In the genomic region with DNA sequence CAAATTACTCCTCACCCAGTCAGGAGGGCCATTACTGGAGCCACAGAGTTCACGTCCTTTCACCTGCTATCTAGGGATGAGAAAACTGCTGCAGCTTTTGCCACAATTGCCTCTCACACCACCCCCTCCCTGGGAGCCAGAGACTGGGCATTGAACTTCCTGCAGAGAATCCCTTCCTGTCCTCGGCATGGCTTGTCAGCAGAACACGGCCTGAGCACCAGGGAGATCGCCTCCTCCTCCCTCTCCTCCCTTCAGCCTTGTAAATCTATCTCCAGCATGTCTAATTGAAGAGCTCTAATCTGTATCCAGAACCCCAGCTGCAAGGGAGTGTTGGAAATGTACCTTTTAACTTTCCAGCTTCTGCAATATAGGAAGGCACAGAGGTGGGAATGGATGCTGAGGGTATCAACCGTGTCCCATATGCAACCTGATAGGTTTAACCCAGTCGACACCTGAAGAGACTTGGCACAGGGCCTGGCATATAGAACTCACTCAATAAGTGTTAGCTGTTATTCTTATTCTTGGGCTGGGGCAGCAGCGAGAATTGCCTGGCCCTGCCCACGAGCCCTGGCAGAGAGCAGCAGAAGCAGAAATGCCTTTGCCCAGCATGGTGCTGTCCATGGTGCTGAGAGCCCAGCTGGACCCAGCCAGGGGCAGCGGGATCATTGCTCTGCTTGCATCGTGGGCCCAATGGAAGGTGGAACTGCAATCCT, we compare ENCODE assay signal across 9 cellular contexts. TPM values are rescaled to one million over a fixed set of nuclear protein-coding genes. Genes with fewer than 3 reads are reported as not detected.
DNase-seq lines count a peak whose midpoint lies in the region; ATAC-seq, FAIRE-seq and TF ChIP-seq lines count a peak whose summit lies in the region.
"Had no signal": no experiment of that assay in that cellular context is flagged by ENCODE, and none has a peak within 500 bp of the region (broad histone marks: within the 10 kb centered on the region; RNA-seq: fewer than 3 reads in every experiment).

No MANE protein-coding gene starts in this region.

- TF ChIP-seq POLR2A in endothelial cell of umbilical vein (IDR thresholded peaks at IDR 0.05; ENCODE audit: low read depth, low read length) (no peak), testis (IDR thresholded peaks at IDR 0.05) (no peak), gastroesophageal sphincter (IDR thresholded peaks at IDR 0.05) (no peak)

- H3K27me3 ChIP-seq in endothelial cell of umbilical vein (ENCODE audit: control insufficient read depth in 2 of 2, insufficient read depth in 2 of 2, low read length in 2 of 2) (no peaks in the 10 kb centered on the region), testis (no peaks in the 10 kb centered on the region), gastroesophageal sphincter (peaks cover 38% of the 10 kb centered on the region)

- dilution Hi-C loops in endothelial cell of umbilical vein (cut with MboI; ENCODE audit: extremely low pct_ligation_motif_present, low sequenced_read_pairs), result no loop called here

- 35 to 49% methylated on average over 8 to 10 of the region's 10 CpGs for WGBS in testis, 2 donors
- WGBS in gastroesophageal sphincter (ENCODE audit: low coverage in 1 of 2), 2 donors, result 28 to 39% methylated on average over 3 to 6 of the region's 10 CpGs

- no peaks in the 10 kb centered on the region for H4K20me1 ChIP-seq in endothelial cell of umbilical vein (replicated peaks; ENCODE audit: control insufficient read depth, extremely low read depth, insufficient read depth, low read length)

- no peak for TF ChIP-seq EP300 in gastroesophageal sphincter (IDR thresholded peaks at IDR 0.05)

- no peaks in the 10 kb centered on the region for H3K9me3 ChIP-seq in endothelial cell of umbilical vein (replicated peaks; ENCODE audit: control insufficient read depth, insufficient read depth, low read length)
- H3K9me3 ChIP-seq in testis, result no peaks in the 10 kb centered on the region
- no peaks in the 10 kb centered on the region for H3K9me3 ChIP-seq in gastroesophageal sphincter

- no peaks in the 10 kb centered on the region for H3K4me1 Mint-ChIP-seq in activated CD8-positive, alpha-beta T cell treated with anti-CD3 and anti-CD28 coated beads, Interleukin-2, amount 10 ng/mL, durations not matched to agents 7 days and 5 days (ENCODE audit: low read depth)
- peaks cover 0 to 1% (median under 1%) of the 10 kb centered on the region in 4 donors for H3K4me1 Mint-ChIP-seq in naive thymus-derived CD8-positive, alpha-beta T cell

- H3K9me1 ChIP-seq in endothelial cell of umbilical vein (replicated peaks; ENCODE audit: control insufficient read depth, extremely low read depth, insufficient read depth, low read length), result no peaks in the 10 kb centered on the region

- POLR2A ChIA-PET in activated CD8-positive, alpha-beta T cell treated with anti-CD3 and anti-CD28 coated beads, Interleukin-2, amount 10 ng/mL, durations not matched to agents 7 days and 5 days (lab: Charles Lee), result no interaction called here
- POLR2A ChIA-PET in endothelial cell of umbilical vein (lab: Charles Lee), result no interaction called here
- POLR2A ChIA-PET in naive thymus-derived CD8-positive, alpha-beta T cell (lab: Charles Lee), result no interaction called here

- H3K4me1 ChIP-seq in endothelial cell of umbilical vein (ENCODE audit: control insufficient read depth, extremely low read depth, insufficient read depth, low read length) (no peaks in the 10 kb centered on the region), testis (no peaks in the 10 kb centered on the region), gastroesophageal sphincter (no peaks in the 10 kb centered on the region)

- no peak overlapping the region for H3K9ac ChIP-seq in endothelial cell of umbilical vein (replicated peaks; ENCODE audit: extremely low read depth, insufficient read depth, low read length)

- H3K4me2 ChIP-seq in endothelial cell of umbilical vein (ENCODE audit: insufficient read depth, low read length), result no peak overlapping the region

- no peak overlapping the region for H3K4me3 ChIP-seq in endothelial cell of umbilical vein (replicated peaks in 1 of 3; ENCODE audit: insufficient read depth in 1 of 3, low read depth in 1 of 3, low read length in 3 of 3)
- H3K4me3 ChIP-seq in testis, result no peak overlapping the region
- no peak overlapping the region for H3K4me3 ChIP-seq in gastroesophageal sphincter

- no peaks in the 10 kb centered on the region for H3K36me3 ChIP-seq in endothelial cell of umbilical vein (ENCODE audit: control insufficient read depth in 2 of 2, extremely low read depth in 1 of 2, insufficient read depth in 2 of 2, low read length in 2 of 2)
- H3K36me3 ChIP-seq in testis (ENCODE audit: low read depth, missing control alignments), result no peaks in the 10 kb centered on the region
- H3K36me3 ChIP-seq in gastroesophageal sphincter, result no peaks in the 10 kb centered on the region

- no peak overlapping the region for H3K27ac ChIP-seq in endothelial cell of umbilical vein (ENCODE audit: insufficient read depth, low read depth, low read length)
- no peak overlapping the region for H3K27ac ChIP-seq in testis
- H3K27ac ChIP-seq in gastroesophageal sphincter, result no peak overlapping the region

- DNase-seq in GM13976 (ENCODE audit: low spot score), result peak; percentile 74
- peak; percentile 86 for DNase-seq in NCI-H2171 (lab: John Stamatoyannopoulos, UW)
- peak; percentile 73 for DNase-seq in activated CD8-positive, alpha-beta T cell treated with anti-CD3 and anti-CD28 coated beads, Interleukin-2, amount 10 ng/mL, durations not matched to agents 7 days and 5 days
- DNase-seq in endothelial cell of umbilical vein (ENCODE audit: low read depth, low spot score), result peak; percentile 62
- peak in 9 of 10 donors; percentile 23 to 70 (median 46) for DNase-seq in naive thymus-derived CD8-positive, alpha-beta T cell
- DNase-seq in testis, result peak; percentile 83

- no peak overlapping the region for H3K27ac Mint-ChIP-seq in activated CD8-positive, alpha-beta T cell treated with anti-CD3 and anti-CD28 coated beads, Interleukin-2, amount 10 ng/mL, durations not matched to agents 7 days and 5 days
- peak overlapping the region in 1 of 10 donors; percentile 6 for H3K27ac Mint-ChIP-seq in naive thymus-derived CD8-positive, alpha-beta T cell
- H3K27ac Mint-ChIP-seq: stimulated activated naive CD8-positive, alpha-beta T cell treated with anti-CD3 and anti-CD28 coated beads, Interleukin-15, Interleukin-2, amounts not matched to agents 100 ng/mL and 50 ng/mL, for 24 hours had no signal

- no peak overlapping the region for H3K4me3 Mint-ChIP-seq in activated CD8-positive, alpha-beta T cell treated with anti-CD3 and anti-CD28 coated beads, Interleukin-2, amount 10 ng/mL, durations not matched to agents 7 days and 5 days
- no peak overlapping the region for H3K4me3 Mint-ChIP-seq in naive thymus-derived CD8-positive, alpha-beta T cell
- H3K4me3 Mint-ChIP-seq: stimulated activated naive CD8-positive, alpha-beta T cell treated with anti-CD3 and anti-CD28 coated beads, Interleukin-15, Interleukin-2, amounts not matched to agents 100 ng/mL and 50 ng/mL, for 24 hours had no signal

- peak; percentile 90 for FAIRE-seq in endothelial cell of umbilical vein (lab: Jason Lieb, UNC)

- ATAC-seq in activated CD8-positive, alpha-beta T cell treated with anti-CD3 and anti-CD28 coated beads, Interleukin-2, amount 10 ng/mL, durations not matched to agents 7 days and 5 days, result peak; percentile 60
- peak; percentile 29 to 41 for ATAC-seq in naive thymus-derived CD8-positive, alpha-beta T cell
- ATAC-seq in GM21529 (IDR thresholded peaks at IDR 0.05; ENCODE audit: unreplicated experiment) (no peak), gastroesophageal sphincter (no peak)

- in situ Hi-C loops in GM13976 (cut with MboI; ENCODE audit: low sequenced_read_pairs, unreplicated experiment), result no loop called here

- H2AFZ ChIP-seq in endothelial cell of umbilical vein (ENCODE audit: low read depth, low read length), result no peak overlapping the region

- no peak for TF ChIP-seq CTCF in GM13976 (IDR thresholded peaks at IDR 0.05; ENCODE audit: borderline replicate concordance, control extremely low read depth, extremely low read depth, insufficient read depth, missing control alignments)
- no peak for TF ChIP-seq CTCF in endothelial cell of umbilical vein (IDR thresholded peaks at IDR 0.05; ENCODE audit: extremely low read depth in 1 of 2, insufficient read depth in 1 of 2, low read depth in 1 of 2, low read length in 2 of 2)
- no peak for TF ChIP-seq CTCF in testis (IDR thresholded peaks at IDR 0.05)
- TF ChIP-seq CTCF in gastroesophageal sphincter (IDR thresholded peaks at IDR 0.05), result no peak

- no peaks in the 10 kb centered on the region for H3K36me3 Mint-ChIP-seq in activated CD8-positive, alpha-beta T cell treated with anti-CD3 and anti-CD28 coated beads, Interleukin-2, amount 10 ng/mL, durations not matched to agents 7 days and 5 days (ENCODE audit: low read depth)
- peaks cover 0 to 4% (median 0%) of the 10 kb centered on the region in 3 donors for H3K36me3 Mint-ChIP-seq in naive thymus-derived CD8-positive, alpha-beta T cell

- H3K27me3 Mint-ChIP-seq in activated CD8-positive, alpha-beta T cell treated with anti-CD3 and anti-CD28 coated beads, Interleukin-2, amount 10 ng/mL, durations not matched to agents 7 days and 5 days (ENCODE audit: low read depth), result peaks cover 2% of the 10 kb centered on the region
- H3K27me3 Mint-ChIP-seq in naive thymus-derived CD8-positive, alpha-beta T cell, result peaks cover 5 to 38% (median 9%) of the 10 kb centered on the region in 5 donors

- intact Hi-C loops in endothelial cell of umbilical vein (cut with micrococcal nuclease) (loop anchor here (2.0 kb wide), 2 partner anchors 68 to 76 kb away; partner anchors contain the start of gene ZDHHC22), testis (cut with DNase I; ENCODE audit: low total_unique reads) (no loop called here)

- no peaks in the 10 kb centered on the region for H3K9me3 Mint-ChIP-seq in activated CD8-positive, alpha-beta T cell treated with anti-CD3 and anti-CD28 coated beads, Interleukin-2, amount 10 ng/mL, durations not matched to agents 7 days and 5 days (ENCODE audit: insufficient read depth)
- peaks cover 0 to 6% (median 0%) of the 10 kb centered on the region in 9 donors for H3K9me3 Mint-ChIP-seq in naive thymus-derived CD8-positive, alpha-beta T cell
- H3K9me3 Mint-ChIP-seq: stimulated activated naive CD8-positive, alpha-beta T cell treated with anti-CD3 and anti-CD28 coated beads, Interleukin-15, Interleukin-2, amounts not matched to agents 100 ng/mL and 50 ng/mL, for 24 hours had no signal

- BruUV-seq in endothelial cell of umbilical vein (replicated peaks; lab: Mats Ljungman, UMichigan), result no TSS peak

- H3K79me2 ChIP-seq in endothelial cell of umbilical vein (ENCODE audit: control insufficient read depth, insufficient read depth, low read length), result no peaks in the 10 kb centered on the region

- CTCF ChIA-PET in activated CD8-positive, alpha-beta T cell treated with anti-CD3 and anti-CD28 coated beads, Interleukin-2, amount 10 ng/mL, durations not matched to agents 7 days and 5 days (lab: Charles Lee), result no interaction called here
- CTCF ChIA-PET in endothelial cell of umbilical vein (lab: Charles Lee), result interaction anchor here (0.6 kb wide), 1 partner anchor 108 kb away, joined by 3 read pairs; no protein-coding TSS in a partner anchor

RNA-seq across cellular contexts. Expression of gene TMEM63C, which starts 26.8 kb away (rescaled TPM):
- total RNA-seq in activated CD8-positive, alpha-beta T cell treated with anti-CD3 and anti-CD28 coated beads, Interleukin-2, amount 10 ng/mL, durations not matched to agents 7 days and 5 days, result under 1 TPM; 0.73 to 0.74 TPM
- total RNA-seq in endothelial cell of umbilical vein (not detected in 2 replicates), testis (10 to 100 TPM; 14.1 to 20.7 TPM), gastroesophageal sphincter (under 1 TPM in 3 of 4 donors, not detected in 1; 0.08 to 0.13 (median 0.10) TPM)
- polyA plus RNA-seq in endothelial cell of umbilical vein (not detected in 2 replicates), testis (ENCODE audit: insufficient read depth, low read depth, low replicate concordance) (21.0 TPM)
- polyA plus RNA-seq in endothelial cell of umbilical vein (2011; cell fraction: cytosol; rRNA removed), result not detected in 2 replicates
- not detected in 2 replicates for polyA plus RNA-seq in endothelial cell of umbilical vein (2011; cell fraction: nucleus; rRNA removed)
- polyA plus RNA-seq in endothelial cell of umbilical vein (2012), result not detected in 2 replicates
- not detected in 2 replicates for polyA minus RNA-seq in endothelial cell of umbilical vein
- not detected for polyA minus RNA-seq in endothelial cell of umbilical vein (2011; cell fraction: cytosol; rRNA and poly(A)+ RNA removed)
- not detected in 2 replicates for polyA minus RNA-seq in endothelial cell of umbilical vein (2011; cell fraction: nucleus; rRNA and poly(A)+ RNA removed)
- under 1 TPM; 0.66 to 0.83 TPM for total RNA-seq in naive thymus-derived CD8-positive, alpha-beta T cell
- under 1 TPM in 2 of 3 donors, not detected in 1; 0.02 to 0.83 TPM for polyA plus RNA-seq in naive thymus-derived CD8-positive, alpha-beta T cell

Comparison
In these comparisons a context has a peak if more than half of its experiments do, and no peak if none do; other contexts are left out.
1. ATAC-seq: peak in activated CD8-positive, alpha-beta T cell treated with anti-CD3 and anti-CD28 coated beads, Interleukin-2, amount 10 ng/mL, durations not matched to agents 7 days and 5 days (single experiment) and naive thymus-derived CD8-positive, alpha-beta T cell (2 of 2); none in GM21529 (single experiment) and gastroesophageal sphincter (single experiment).
2. RNA of gene TMEM63C, which starts 26.8 kb away (total RNA-seq): 14.1 to 20.7 TPM in testis; 0.66 to 0.83 TPM in naive thymus-derived CD8-positive, alpha-beta T cell, 0.73 to 0.74 TPM in activated CD8-positive, alpha-beta T cell treated with anti-CD3 and anti-CD28 coated beads, Interleukin-2, amount 10 ng/mL, durations not matched to agents 7 days and 5 days, not detected in endothelial cell of umbilical vein and 0.08 to 0.13 TPM in gastroesophageal sphincter; every median in the first group is over 4 times any median in the second.
3. Peak in every context shown above with its lines, with median percentiles within 50 percentile points of each other: DNase-seq.